Comparison of ENCODE assay signal across 19 cellular contexts in genomic region chr1:113192980-113193379, GRCh38.
DNase-seq lines count a peak whose midpoint lies in the region; ATAC-seq and TF ChIP-seq lines count a peak whose summit lies in the region.
"Had no signal": no experiment of that assay in that cellular context is flagged by ENCODE, and none has a peak within 500 bp of the region (broad histone marks: within the 10 kb centered on the region; RNA-seq: fewer than 3 reads in every experiment).

No MANE protein-coding gene starts in this region.

- no peak overlapping the region for H3K4me3 Mint-ChIP-seq in WTC11
- H3K4me3 Mint-ChIP-seq in memory B cell = no peak overlapping the region
- H3K4me3 Mint-ChIP-seq: CD4-positive, alpha-beta T cell; CD8-positive, alpha-beta memory T cell had no signal

- H3K4me1 ChIP-seq in heart right ventricle = peaks cover 0 to 6% (median 0%) of the 10 kb centered on the region in 9 donors
- H3K4me1 ChIP-seq: BE2C, HAP-1 had no signal

- intact Hi-C loops in heart right ventricle (cut with DNase I) = no loop called here

- no peaks in the 10 kb centered on the region for H3K9me3 ChIP-seq in heart right ventricle
- H3K9me3 ChIP-seq: A549, BE2C, HAP-1 had no signal

- H3K36me3 ChIP-seq in heart right ventricle = no peaks in the 10 kb centered on the region
- H3K36me3 ChIP-seq: BE2C; BLaER1 treated with 17β-estradiol and CSF1 and Interleukin-3, amounts not matched to agents 10 nM and 100 nM; HAP-1 had no signal

- TF ChIP-seq CTCF in GM13977 (IDR thresholded peaks at IDR 0.05; ENCODE audit: extremely low read depth, insufficient read depth, missing control alignments) (no peak), WTC11 (IDR thresholded peaks at IDR 0.05) (no peak), heart right ventricle (IDR thresholded peaks at IDR 0.05) (no peak)

- ATAC-seq in WTC11 (no peak), memory B cell (ENCODE audit: low read depth) (no peak), heart right ventricle (no peak)
- ATAC-seq: A549 had no signal

- H3K36me3 Mint-ChIP-seq in WTC11 (peaks cover 3% of the 10 kb centered on the region; the same call in 1 of the 2 replicates), memory B cell (no peaks in the 10 kb centered on the region)
- H3K36me3 Mint-ChIP-seq: CD14-positive monocyte; CD8-positive, alpha-beta memory T cell had no signal

- POLR2A ChIA-PET in WTC11 (lab: Charles Lee) = interaction anchor here (0.6 kb wide), 1 partner anchor 415 kb away, joined by 3 read pairs; no protein-coding TSS in a partner anchor

- H3K9me3 Mint-ChIP-seq in WTC11 (peaks cover 8% of the 10 kb centered on the region), memory B cell (peaks cover 5% of the 10 kb centered on the region)

- H3K4me1 Mint-ChIP-seq in WTC11 (peaks cover 17% of the 10 kb centered on the region), memory B cell (peaks cover 16% of the 10 kb centered on the region)
- H3K4me1 Mint-ChIP-seq: CD8-positive, alpha-beta memory T cell had no signal

- H3K27me3 ChIP-seq in heart right ventricle = peaks cover 0 to 3% (median 0%) of the 10 kb centered on the region in 7 donors
- H3K27me3 ChIP-seq: BE2C; BLaER1 treated with 17β-estradiol and CSF1 and Interleukin-3, amounts not matched to agents 10 nM and 100 nM had no signal

- no peak overlapping the region for H3K27ac ChIP-seq in heart right ventricle
- H3K27ac ChIP-seq: A549, GM23248 had no signal

- CTCF ChIA-PET in WTC11 (lab: Charles Lee) = no interaction called here

- H3K27me3 Mint-ChIP-seq in WTC11 (ENCODE audit: low read depth) (0 out of 2 replicates have a peak, but pooled peaks cover 2% of the 10 kb centered on the region), memory B cell (no peaks in the 10 kb centered on the region)

- H3K27ac Mint-ChIP-seq in WTC11 = no peak overlapping the region
- peak overlapping the region; percentile 8 for H3K27ac Mint-ChIP-seq in memory B cell
- H3K27ac Mint-ChIP-seq: CD4-positive, alpha-beta T cell; CD8-positive, alpha-beta memory T cell had no signal

- DNase-seq in GM13977 (ENCODE audit: low spot score) (peak; percentile 0), WTC11 (ENCODE audit: low spot score) (no peak), memory B cell (ENCODE audit: low spot score in 2 of 2) (no peak), NCI-H1092 (lab: John Stamatoyannopoulos, UW) (no peak), heart right ventricle (no peak), HK-2 (ENCODE audit: unreplicated experiment) (no peak)
- DNase-seq: 8988T; ACHN; AML-193; BE2C; CD4-positive, alpha-beta T cell; CD8-positive, alpha-beta memory T cell; DMS79 treated with DMSO at 0.1 percent for 48 hours; GF-D8; GM23248 had no signal

- 73 to 91% methylated on average over 1 of the region's 1 CpG for WGBS in heart right ventricle, 2 donors

- H3K4me3 ChIP-seq in heart right ventricle = no peak overlapping the region
- H3K4me3 ChIP-seq: A549; BLaER1 treated with 17β-estradiol and CSF1 and Interleukin-3, amounts not matched to agents 10 nM and 100 nM; GM23248; HAP-1 had no signal

- in situ Hi-C loops in GM13977 (cut with MboI; ENCODE audit: low pct_unique_long_range_greater_than_20kb, low sequenced_read_pairs, unreplicated experiment) = no loop called here

TF ChIP-seq in WTC11, 78 proteins besides CTCF, POLR2A, EP300 and RAD21:
- no peak for TF ChIP-seq SP1 (CRISPR knock-in tag; conservative IDR thresholded peaks at IDR 0.05)
- no peak for TF ChIP-seq ATF1 (CRISPR knock-in tag; IDR thresholded peaks at IDR 0.05)
- 0 out of 2 replicates have a peak, but pooled peaks have one; percentile 37 for TF ChIP-seq GTF2I (CRISPR knock-in tag; conservative IDR thresholded peaks at IDR 0.05)
